Comparison of ENCODE assay signal across 8 cellular contexts in genomic region chr5:159971931-159972461, GRCh38. TPM values are rescaled to one million over a fixed set of nuclear protein-coding genes. Genes with fewer than 3 reads are reported as not detected.
DNase-seq lines count a peak whose midpoint lies in the region; ATAC-seq, FAIRE-seq and TF ChIP-seq lines count a peak whose summit lies in the region.

No MANE protein-coding gene starts in this region.

- DNase-seq in AG04449 (ENCODE audit: low read depth, low spot score) (no peak), NCI-H1105 (lab: John Stamatoyannopoulos, UW) (peak; percentile 21), fibroblast of lung (ENCODE audit: low read depth in 2 of 2) (peak in 1 of 2 donors; percentile 28), mucosa of descending colon (peak in 2 of 3 donors; percentile 16 to 57), GM19239 (ENCODE audit: insufficient read length, low spot score) (no peak), HK-2 (ENCODE audit: unreplicated experiment) (no peak), NCI-H1694 treated with DMSO at 0.1 percent for 48 hours (lab: John Stamatoyannopoulos, UW) (no peak)
- no peak for DNase-seq in activated CD4-positive, alpha-beta T cell treated with anti-CD3 and anti-CD28 coated beads, Interleukin-2, amount 50 U/mL, for 4 hours

- H4K20me1 ChIP-seq in fibroblast of lung (ENCODE audit: control insufficient read depth, extremely low read depth, insufficient read depth, low read length) = no peaks in the 10 kb centered on the region

- no peaks in the 10 kb centered on the region for H3K36me3 ChIP-seq in fibroblast of lung (ENCODE audit: control insufficient read depth, insufficient read depth, low read length)
- H3K36me3 ChIP-seq in mucosa of descending colon (ENCODE audit: low read depth) = no peaks in the 10 kb centered on the region

- ATAC-seq in mucosa of descending colon = peak; percentile 75

- H3K9ac ChIP-seq in fibroblast of lung (ENCODE audit: insufficient read depth, low read length) = no peak overlapping the region

- H3K79me2 ChIP-seq in fibroblast of lung (ENCODE audit: control insufficient read depth, insufficient read depth, low read length) = no peaks in the 10 kb centered on the region

- no peaks in the 10 kb centered on the region for H3K27me3 ChIP-seq in fibroblast of lung (ENCODE audit: control insufficient read depth, insufficient read depth, low read length)

- H3K4me2 ChIP-seq in fibroblast of lung (ENCODE audit: extremely low read depth, insufficient read depth, low read length) = no peak overlapping the region

- TF ChIP-seq CTCF in AG04449 (IDR thresholded peaks at IDR 0.05; ENCODE audit: insufficient read depth, low read length, missing control alignments) (no peak), fibroblast of lung (conservative IDR thresholded peaks at IDR 0.05 in 1 of 2, IDR thresholded peaks at IDR 0.05 in 1 of 2; ENCODE audit: low read depth in 1 of 2, low read length in 2 of 2) (no peak), mucosa of descending colon (IDR thresholded peaks at IDR 0.05) (no peak)

- peak overlapping the region; percentile 34 for H2AFZ ChIP-seq in fibroblast of lung (ENCODE audit: low read length)

- FAIRE-seq in GM19239 (lab: Jason Lieb, UNC) = no peak

- POLR2A ChIA-PET in AG04449 (lab: Yijun Ruan, JAX) = no interaction called here

- no peak overlapping the region for H3K27ac ChIP-seq in fibroblast of lung (ENCODE audit: insufficient read depth, low read length)

- H3K4me3 ChIP-seq in AG04449 (ENCODE audit: low read depth, low read length) = peak overlapping the region; percentile 21; the same call in 1 of the 2 replicates
- H3K4me3 ChIP-seq in fibroblast of lung (replicated peaks in 1 of 4; ENCODE audit: control extremely low read depth in 1 of 4, insufficient read depth in 1 of 4, low read depth in 3 of 4, low read length in 4 of 4) = peak overlapping the region in 1 of 4 experiments; percentile 23
- no peak overlapping the region for H3K4me3 ChIP-seq in mucosa of descending colon

- H3K4me1 ChIP-seq in fibroblast of lung (ENCODE audit: control insufficient read depth, extremely low read depth, insufficient read depth, low read length) (peaks cover 8% of the 10 kb centered on the region), mucosa of descending colon (ENCODE audit: low read depth) (no peaks in the 10 kb centered on the region)

- CTCF ChIA-PET in AG04449 (lab: Yijun Ruan, JAX) = interaction anchor here (0.7 to 1.4 kb wide), 4 partner anchors 9 to 152 kb away, joined by 3 to 4 read pairs (median 4); no protein-coding TSS in a partner anchor

- H3K9me3 ChIP-seq in fibroblast of lung (ENCODE audit: control insufficient read depth, insufficient read depth, low read depth, low read length) (no peaks in the 10 kb centered on the region), mucosa of descending colon (no peaks in the 10 kb centered on the region)

- intact Hi-C loops in mucosa of descending colon (cut with DNase I, micrococcal nuclease) = no loop called here

RNA-seq across cellular contexts. Expression of gene TTC1, which starts 36.9 kb away (rescaled TPM):
- total RNA-seq in fibroblast of lung (39.5 and 41.6 TPM in 2 replicates), mucosa of descending colon (10 to 100 TPM; 42.6 to 54.7 (median 46.6) TPM)
- polyA plus RNA-seq in fibroblast of lung = 63.7 and 68.3 TPM in 2 replicates
- polyA plus RNA-seq in fibroblast of lung (2012) = 55.9 and 67.3 TPM in 2 replicates
- polyA minus RNA-seq in fibroblast of lung (ENCODE audit: low replicate concordance) = 38.8 and 43.5 TPM in 2 replicates

RNA-seq across cellular contexts. Expression of gene ADRA1B, which starts 55.7 kb away (rescaled TPM):
- total RNA-seq in fibroblast of lung (0.26 and 0.99 TPM in 2 replicates), mucosa of descending colon (under 1 TPM; 0.51 to 0.89 (median 0.69) TPM)
- 0.73 and 1.7 TPM in 2 replicates for polyA plus RNA-seq in fibroblast of lung
- polyA plus RNA-seq in fibroblast of lung (2012) = 1.3 and 2.4 TPM in 2 replicates
- polyA minus RNA-seq in fibroblast of lung (ENCODE audit: low replicate concordance) = 0.19 and 5.2 TPM in 2 replicates

Comparison
In these comparisons a context has a peak if more than half of its experiments do, and no peak if none do; other contexts are left out.
1. DNase-seq: peak in NCI-H1105 (single experiment) and mucosa of descending colon (2 of 3); none in AG04449 (single experiment), GM19239 (single experiment), HK-2 (single experiment), NCI-H1694 treated with DMSO at 0.1 percent for 48 hours (single experiment) and activated CD4-positive, alpha-beta T cell treated with anti-CD3 and anti-CD28 coated beads, Interleukin-2, amount 50 U/mL, for 4 hours (0 of 2).